22 cellular contexts compared by ENCODE assay signal in genomic region chr1:222561656-222562055, GRCh38. TPM values are rescaled to one million over a fixed set of nuclear protein-coding genes. Genes with fewer than 3 reads are reported as not detected.
"Had no signal": no experiment of that assay in that cellular context is flagged by ENCODE, and none has a peak within 500 bp of the region (broad histone marks: within the 10 kb centered on the region; RNA-seq: fewer than 3 reads in every experiment).

No MANE protein-coding gene starts in this region.

- H3K9ac ChIP-seq: neural progenitor cell had no signal

- H3K27ac Mint-ChIP-seq: activated CD4-positive, alpha-beta T cell treated with anti-CD3 and anti-CD28 coated beads, Interleukin-2, amount 10 ng/mL, durations not matched to agents 7 days and 5 days; activated naive CD8-positive, alpha-beta T cell treated with anti-CD3 and anti-CD28 coated beads, Interleukin-2, amount 10 ng/mL, durations not matched to agents 7 days and 5 days; activated T-helper 1 cell treated with anti-CD3 and anti-CD28 coated beads, Interleukin-12 subunit alpha, Interleukin-12 subunit beta, Interleukin-2, Interleukin-4 antibody, amounts not matched to agents 30 ng/mL and 10 ng/mL and 1 ng/mL, durations not matched to agents 14 hours and 24 hours and 36 hours; effector memory CD8-positive, alpha-beta T cell; mesothelial cell of epicardium; neural progenitor cell; T-helper 2 cell treated with Interferon-gamma antibody and Interleukin-4, amounts not matched to agents 5 μg/mL and 100 μg/mL, for 36 hours had no signal

- H3K4me1 Mint-ChIP-seq: activated CD4-positive, alpha-beta T cell treated with anti-CD3 and anti-CD28 coated beads, Interleukin-2, amount 10 ng/mL, durations not matched to agents 7 days and 5 days; activated naive CD8-positive, alpha-beta T cell treated with anti-CD3 and anti-CD28 coated beads, Interleukin-2, amount 10 ng/mL, durations not matched to agents 7 days and 5 days; neural progenitor cell had no signal

- DNase-seq: activated CD4-positive, alpha-beta T cell treated with anti-CD3 and anti-CD28 coated beads, Interleukin-2, amount 10 ng/mL, durations not matched to agents 7 days and 5 days; activated naive CD8-positive, alpha-beta T cell treated with anti-CD3 and anti-CD28 coated beads, Interleukin-2, amount 10 ng/mL, durations not matched to agents 7 days and 5 days; dermis blood vessel endothelial cell; effector memory CD8-positive, alpha-beta T cell; erythroblast; left cardiac atrium; lower lobe of right lung; ovary; right lobe of liver; stimulated activated CD4-positive, alpha-beta T cell treated with anti-CD3 and anti-CD28 coated beads, Interleukin-4, amount 100 ng/mL, for 4 hours; stimulated activated CD8-positive, alpha-beta memory T cell treated with anti-CD3 and anti-CD28 coated beads, Interleukin-4, amount 100 ng/mL, for 48 hours; stimulated activated naive CD8-positive, alpha-beta T cell treated with anti-CD3 and anti-CD28 coated beads, Interleukin-15, Interleukin-2, amounts not matched to agents 100 U/mL and 50 U/mL, for 24 hours; transverse colon had no signal

- H2AFZ ChIP-seq: neural progenitor cell had no signal

- H3K9me3 ChIP-seq: gastroesophageal sphincter, lower lobe of right lung, ovary, right lobe of liver, transverse colon had no signal

- H3K4me3 ChIP-seq: gastroesophageal sphincter, lower lobe of right lung, neural progenitor cell, ovary, right lobe of liver, smooth muscle cell, transverse colon had no signal

- H3K36me3 ChIP-seq: ovary had no signal

- ATAC-seq: effector memory CD8-positive, alpha-beta T cell; gastroesophageal sphincter; left cardiac atrium; lower lobe of right lung; right lobe of liver; stimulated activated naive CD8-positive, alpha-beta T cell treated with anti-CD3 and anti-CD28 coated beads, Interleukin-15, Interleukin-2, amounts not matched to agents 100 U/mL and 50 U/mL, for 24 hours had no signal

- H3K27me3 Mint-ChIP-seq: activated CD4-positive, alpha-beta T cell treated with anti-CD3 and anti-CD28 coated beads, Interleukin-2, amount 10 ng/mL, durations not matched to agents 7 days and 5 days; activated naive CD8-positive, alpha-beta T cell treated with anti-CD3 and anti-CD28 coated beads, Interleukin-2, amount 10 ng/mL, durations not matched to agents 7 days and 5 days; effector memory CD8-positive, alpha-beta T cell had no signal

- H3K27me3 ChIP-seq: gastroesophageal sphincter, neural progenitor cell, ovary, right lobe of liver, transverse colon had no signal

- H3K4me3 Mint-ChIP-seq: activated CD4-positive, alpha-beta T cell treated with anti-CD3 and anti-CD28 coated beads, Interleukin-2, amount 10 ng/mL, durations not matched to agents 7 days and 5 days; activated naive CD8-positive, alpha-beta T cell treated with anti-CD3 and anti-CD28 coated beads, Interleukin-2, amount 10 ng/mL, durations not matched to agents 7 days and 5 days; activated T-helper 1 cell treated with anti-CD3 and anti-CD28 coated beads, Interleukin-12 subunit alpha, Interleukin-12 subunit beta, Interleukin-2, Interleukin-4 antibody, amounts not matched to agents 30 ng/mL and 10 ng/mL and 1 ng/mL, durations not matched to agents 14 hours and 24 hours and 36 hours; effector memory CD8-positive, alpha-beta T cell; mesothelial cell of epicardium; neural progenitor cell; T-helper 2 cell treated with Interferon-gamma antibody and Interleukin-4, amounts not matched to agents 5 μg/mL and 100 μg/mL, for 36 hours had no signal

- H3K27ac ChIP-seq: gastroesophageal sphincter, lower lobe of right lung, neural progenitor cell, ovary, right lobe of liver, transverse colon had no signal

- H3K4me1 ChIP-seq: gastroesophageal sphincter, lower lobe of right lung, neural progenitor cell, transverse colon had no signal

- H3K4me2 ChIP-seq: neural progenitor cell, smooth muscle cell had no signal

- H3K9me3 Mint-ChIP-seq: activated CD4-positive, alpha-beta T cell treated with anti-CD3 and anti-CD28 coated beads, Interleukin-2, amount 10 ng/mL, durations not matched to agents 7 days and 5 days; activated naive CD8-positive, alpha-beta T cell treated with anti-CD3 and anti-CD28 coated beads, Interleukin-2, amount 10 ng/mL, durations not matched to agents 7 days and 5 days; activated T-helper 1 cell treated with anti-CD3 and anti-CD28 coated beads, Interleukin-12 subunit alpha, Interleukin-12 subunit beta, Interleukin-2, Interleukin-4 antibody, amounts not matched to agents 30 ng/mL and 10 ng/mL and 1 ng/mL, durations not matched to agents 14 hours and 24 hours and 36 hours; effector memory CD8-positive, alpha-beta T cell; mesothelial cell of epicardium; neural progenitor cell; T-helper 2 cell treated with Interferon-gamma antibody and Interleukin-4, amounts not matched to agents 5 μg/mL and 100 μg/mL, for 36 hours had no signal

RNA-seq across cellular contexts. Expression of gene HHIPL2, which starts 13.8 kb away (rescaled TPM):
- total RNA-seq: chondrocyte, dermis blood vessel endothelial cell, gastroesophageal sphincter, myocyte, pulmonary artery endothelial cell, smooth muscle cell had no signal
